In genomic region chrX:2691543-2692220, GRCh38 we compare ENCODE assay signal across 8 cellular contexts. TPM values are rescaled to one million over a fixed set of nuclear protein-coding genes. Genes with fewer than 3 reads are reported as not detected.
DNase-seq lines count a peak whose midpoint lies in the region; ATAC-seq and TF ChIP-seq lines count a peak whose summit lies in the region.

No MANE protein-coding gene starts in this region.

- CTCF ChIA-PET in CD8-positive, alpha-beta T cell (lab: Charles Lee): no interaction called here
- CTCF ChIA-PET in WTC11 (lab: Charles Lee): no interaction called here

- no peaks in the 10 kb centered on the region for H3K36me3 ChIP-seq in CD8-positive, alpha-beta T cell (ENCODE audit: insufficient read depth, low read length)
- H3K36me3 ChIP-seq in neutrophil: no peaks in the 10 kb centered on the region

- peaks cover 44% of the 10 kb centered on the region for H3K4me1 Mint-ChIP-seq in CD8-positive, alpha-beta T cell (ENCODE audit: low read depth)
- peaks cover 39% of the 10 kb centered on the region for H3K4me1 Mint-ChIP-seq in WTC11

- H3K9me3 Mint-ChIP-seq in CD8-positive, alpha-beta T cell: peaks cover 2% of the 10 kb centered on the region
- no peaks in the 10 kb centered on the region for H3K9me3 Mint-ChIP-seq in WTC11

- intact Hi-C loops in CD8-positive, alpha-beta T cell (cut with DNase I, micrococcal nuclease): loop anchor here (1.0 to 10.0 kb wide), 12 partner anchors 16 to 1299 kb away; partner anchors contain the start of genes ASMTL (in 1 of the 2), DHRSX (in 1 of the 2), P2RY8 (in 1 of the 2) and PRKX (in 1 of the 2)

- ATAC-seq in CD8-positive, alpha-beta T cell: no peak
- ATAC-seq in HG02852 (IDR thresholded peaks at IDR 0.05; ENCODE audit: unreplicated experiment) (peak; percentile 16), WTC11 (no peak), GM18858 (IDR thresholded peaks at IDR 0.05; ENCODE audit: unreplicated experiment) (no peak)

- H3K27me3 ChIP-seq in CD8-positive, alpha-beta T cell (ENCODE audit: insufficient read depth, low read length): no peaks in the 10 kb centered on the region
- H3K27me3 ChIP-seq in neutrophil: peaks cover 72% of the 10 kb centered on the region

- POLR2A ChIA-PET in CD8-positive, alpha-beta T cell (lab: Charles Lee): no interaction called here
- POLR2A ChIA-PET in WTC11 (lab: Charles Lee): no interaction called here

- peak overlapping the region; percentile 94 for H3K4me3 Mint-ChIP-seq in CD8-positive, alpha-beta T cell
- H3K4me3 Mint-ChIP-seq in WTC11: peak overlapping the region; percentile 80

- TF ChIP-seq CTCF in CD8-positive, alpha-beta T cell (IDR thresholded peaks at IDR 0.05): no peak
- TF ChIP-seq CTCF in WTC11 (IDR thresholded peaks at IDR 0.05): no peak
- TF ChIP-seq CTCF in neutrophil (IDR thresholded peaks at IDR 0.05): no peak

- peaks cover 9% of the 10 kb centered on the region for H3K36me3 Mint-ChIP-seq in CD8-positive, alpha-beta T cell
- H3K36me3 Mint-ChIP-seq in WTC11: no peaks in the 10 kb centered on the region

- H3K4me1 ChIP-seq in CD8-positive, alpha-beta T cell (ENCODE audit: insufficient read depth, low read length): peaks cover 51% of the 10 kb centered on the region
- peaks cover 11 to 18% of the 10 kb centered on the region in 2 experiments for H3K4me1 ChIP-seq in neutrophil (ENCODE audit: control insufficient read depth in 1 of 2, insufficient read depth in 1 of 2, low read depth in 1 of 2, low read length in 1 of 2)

- H3K4me3 ChIP-seq in CD8-positive, alpha-beta T cell (ENCODE audit: low read depth, low read length): peak overlapping the region; percentile 80
- peak overlapping the region; percentile 32 to 44 for H3K4me3 ChIP-seq in neutrophil (ENCODE audit: low read depth in 1 of 2, low read length in 1 of 2)

- H3K27ac Mint-ChIP-seq in CD8-positive, alpha-beta T cell: peak overlapping the region; percentile 94
- H3K27ac Mint-ChIP-seq in WTC11: no peak overlapping the region

- H3K9me3 ChIP-seq in CD8-positive, alpha-beta T cell (ENCODE audit: low read length): no peaks in the 10 kb centered on the region
- H3K9me3 ChIP-seq in neutrophil: no peaks in the 10 kb centered on the region

- DNase-seq in CD8-positive, alpha-beta T cell: peak in 1 of 7 experiments; percentile 26
- no peak for DNase-seq in WTC11 (ENCODE audit: low spot score)
- DNase-seq in fibroblast of gingiva (ENCODE audit: low read depth): peak; percentile 54
- DNase-seq in NCI-H187 treated with DMSO at 0.1 percent for 48 hours (lab: John Stamatoyannopoulos, UW): no peak
- no peak for DNase-seq in superior temporal gyrus (ENCODE audit: extremely low spot score)

- no peaks in the 10 kb centered on the region for H3K27me3 Mint-ChIP-seq in CD8-positive, alpha-beta T cell (ENCODE audit: low read depth)
- H3K27me3 Mint-ChIP-seq in WTC11 (ENCODE audit: low read depth): peaks cover 55% of the 10 kb centered on the region

- peak overlapping the region; percentile 70 for H3K27ac ChIP-seq in CD8-positive, alpha-beta T cell (ENCODE audit: low read depth, low read length)
- H3K27ac ChIP-seq in neutrophil: no peak overlapping the region

TF ChIP-seq in WTC11, 78 proteins besides CTCF, POLR2A, EP300 and RAD21 (continues in another document):
- TF ChIP-seq SOX15 (CRISPR knock-in tag; IDR thresholded peaks at IDR 0.05) (no peak), CREM (CRISPR knock-in tag; IDR thresholded peaks at IDR 0.05) (no peak), ZNF232 (CRISPR knock-in tag; IDR thresholded peaks at IDR 0.05) (no peak), ZNF416 (CRISPR knock-in tag; IDR thresholded peaks at IDR 0.05) (no peak), ZNF396 (CRISPR knock-in tag; IDR thresholded peaks at IDR 0.05; ENCODE audit: borderline replicate concordance) (no peak), ZNF512 (CRISPR knock-in tag; IDR thresholded peaks at IDR 0.05; ENCODE audit: borderline replicate concordance) (no peak), ATF1 (CRISPR knock-in tag; IDR thresholded peaks at IDR 0.05) (no peak), NR1H2 (CRISPR knock-in tag; IDR thresholded peaks at IDR 0.05) (no peak), ZNF671 (CRISPR knock-in tag; IDR thresholded peaks at IDR 0.05) (no peak)
- TF ChIP-seq, protein P1, sequence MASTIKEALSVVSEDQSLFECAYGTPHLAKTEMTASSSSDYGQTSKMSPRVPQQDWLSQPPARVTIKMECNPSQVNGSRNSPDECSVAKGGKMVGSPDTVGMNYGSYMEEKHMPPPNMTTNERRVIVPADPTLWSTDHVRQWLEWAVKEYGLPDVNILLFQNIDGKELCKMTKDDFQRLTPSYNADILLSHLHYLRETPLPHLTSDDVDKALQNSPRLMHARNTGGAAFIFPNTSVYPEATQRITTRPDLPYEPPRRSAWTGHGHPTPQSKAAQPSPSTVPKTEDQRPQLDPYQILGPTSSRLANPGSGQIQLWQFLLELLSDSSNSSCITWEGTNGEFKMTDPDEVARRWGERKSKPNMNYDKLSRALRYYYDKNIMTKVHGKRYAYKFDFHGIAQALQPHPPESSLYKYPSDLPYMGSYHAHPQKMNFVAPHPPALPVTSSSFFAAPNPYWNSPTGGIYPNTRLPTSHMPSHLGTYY (CRISPR knock-in tag; IDR thresholded peaks at IDR 0.05): no peak
- TF ChIP-seq, protein P2, sequence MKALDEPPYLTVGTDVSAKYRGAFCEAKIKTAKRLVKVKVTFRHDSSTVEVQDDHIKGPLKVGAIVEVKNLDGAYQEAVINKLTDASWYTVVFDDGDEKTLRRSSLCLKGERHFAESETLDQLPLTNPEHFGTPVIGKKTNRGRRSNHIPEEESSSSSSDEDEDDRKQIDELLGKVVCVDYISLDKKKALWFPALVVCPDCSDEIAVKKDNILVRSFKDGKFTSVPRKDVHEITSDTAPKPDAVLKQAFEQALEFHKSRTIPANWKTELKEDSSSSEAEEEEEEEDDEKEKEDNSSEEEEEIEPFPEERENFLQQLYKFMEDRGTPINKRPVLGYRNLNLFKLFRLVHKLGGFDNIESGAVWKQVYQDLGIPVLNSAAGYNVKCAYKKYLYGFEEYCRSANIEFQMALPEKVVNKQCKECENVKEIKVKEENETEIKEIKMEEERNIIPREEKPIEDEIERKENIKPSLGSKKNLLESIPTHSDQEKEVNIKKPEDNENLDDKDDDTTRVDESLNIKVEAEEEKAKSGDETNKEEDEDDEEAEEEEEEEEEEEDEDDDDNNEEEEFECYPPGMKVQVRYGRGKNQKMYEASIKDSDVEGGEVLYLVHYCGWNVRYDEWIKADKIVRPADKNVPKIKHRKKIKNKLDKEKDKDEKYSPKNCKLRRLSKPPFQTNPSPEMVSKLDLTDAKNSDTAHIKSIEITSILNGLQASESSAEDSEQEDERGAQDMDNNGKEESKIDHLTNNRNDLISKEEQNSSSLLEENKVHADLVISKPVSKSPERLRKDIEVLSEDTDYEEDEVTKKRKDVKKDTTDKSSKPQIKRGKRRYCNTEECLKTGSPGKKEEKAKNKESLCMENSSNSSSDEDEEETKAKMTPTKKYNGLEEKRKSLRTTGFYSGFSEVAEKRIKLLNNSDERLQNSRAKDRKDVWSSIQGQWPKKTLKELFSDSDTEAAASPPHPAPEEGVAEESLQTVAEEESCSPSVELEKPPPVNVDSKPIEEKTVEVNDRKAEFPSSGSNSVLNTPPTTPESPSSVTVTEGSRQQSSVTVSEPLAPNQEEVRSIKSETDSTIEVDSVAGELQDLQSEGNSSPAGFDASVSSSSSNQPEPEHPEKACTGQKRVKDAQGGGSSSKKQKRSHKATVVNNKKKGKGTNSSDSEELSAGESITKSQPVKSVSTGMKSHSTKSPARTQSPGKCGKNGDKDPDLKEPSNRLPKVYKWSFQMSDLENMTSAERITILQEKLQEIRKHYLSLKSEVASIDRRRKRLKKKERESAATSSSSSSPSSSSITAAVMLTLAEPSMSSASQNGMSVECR (CRISPR knock-in tag; IDR thresholded peaks at IDR 0.05; ENCODE audit: borderline replicate concordance): no peak
- TF ChIP-seq, protein P3, sequence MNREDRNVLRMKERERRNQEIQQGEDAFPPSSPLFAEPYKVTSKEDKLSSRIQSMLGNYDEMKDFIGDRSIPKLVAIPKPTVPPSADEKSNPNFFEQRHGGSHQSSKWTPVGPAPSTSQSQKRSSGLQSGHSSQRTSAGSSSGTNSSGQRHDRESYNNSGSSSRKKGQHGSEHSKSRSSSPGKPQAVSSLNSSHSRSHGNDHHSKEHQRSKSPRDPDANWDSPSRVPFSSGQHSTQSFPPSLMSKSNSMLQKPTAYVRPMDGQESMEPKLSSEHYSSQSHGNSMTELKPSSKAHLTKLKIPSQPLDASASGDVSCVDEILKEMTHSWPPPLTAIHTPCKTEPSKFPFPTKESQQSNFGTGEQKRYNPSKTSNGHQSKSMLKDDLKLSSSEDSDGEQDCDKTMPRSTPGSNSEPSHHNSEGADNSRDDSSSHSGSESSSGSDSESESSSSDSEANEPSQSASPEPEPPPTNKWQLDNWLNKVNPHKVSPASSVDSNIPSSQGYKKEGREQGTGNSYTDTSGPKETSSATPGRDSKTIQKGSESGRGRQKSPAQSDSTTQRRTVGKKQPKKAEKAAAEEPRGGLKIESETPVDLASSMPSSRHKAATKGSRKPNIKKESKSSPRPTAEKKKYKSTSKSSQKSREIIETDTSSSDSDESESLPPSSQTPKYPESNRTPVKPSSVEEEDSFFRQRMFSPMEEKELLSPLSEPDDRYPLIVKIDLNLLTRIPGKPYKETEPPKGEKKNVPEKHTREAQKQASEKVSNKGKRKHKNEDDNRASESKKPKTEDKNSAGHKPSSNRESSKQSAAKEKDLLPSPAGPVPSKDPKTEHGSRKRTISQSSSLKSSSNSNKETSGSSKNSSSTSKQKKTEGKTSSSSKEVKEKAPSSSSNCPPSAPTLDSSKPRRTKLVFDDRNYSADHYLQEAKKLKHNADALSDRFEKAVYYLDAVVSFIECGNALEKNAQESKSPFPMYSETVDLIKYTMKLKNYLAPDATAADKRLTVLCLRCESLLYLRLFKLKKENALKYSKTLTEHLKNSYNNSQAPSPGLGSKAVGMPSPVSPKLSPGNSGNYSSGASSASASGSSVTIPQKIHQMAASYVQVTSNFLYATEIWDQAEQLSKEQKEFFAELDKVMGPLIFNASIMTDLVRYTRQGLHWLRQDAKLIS (CRISPR knock-in tag; IDR thresholded peaks at IDR 0.05; ENCODE audit: borderline replicate concordance): no peak

RNA-seq across cellular contexts. Expression of gene CD99, which starts 0.6 kb away (rescaled TPM):
- 100 to 1,000 TPM; 114 to 120 TPM for total RNA-seq in CD8-positive, alpha-beta T cell
- total RNA-seq in WTC11 (2021): 72.1 to 77.9 TPM (median 73.6 TPM) in 3 replicates
